In the genomic region with DNA sequence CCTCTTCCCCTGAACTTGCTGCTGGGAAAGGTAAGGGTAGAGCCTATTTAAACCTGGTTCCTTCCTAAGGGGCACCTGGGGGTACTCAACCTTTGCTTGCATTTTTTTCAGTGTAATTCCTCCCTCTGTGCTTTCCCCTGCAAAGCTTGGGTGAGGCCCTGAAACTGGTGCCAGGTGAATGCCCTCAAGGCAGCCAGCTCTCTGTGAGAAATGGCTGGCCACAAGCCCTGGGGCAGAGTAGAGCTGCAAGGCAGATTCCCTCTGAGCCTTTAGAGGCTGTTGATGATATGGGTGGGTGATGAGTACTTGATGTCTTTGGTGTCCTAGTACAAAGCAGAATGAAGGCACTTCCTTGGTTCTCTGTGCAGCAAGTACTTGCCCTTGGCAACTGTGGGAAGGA, we compare ENCODE assay signal across 18 cellular contexts.
DNase-seq lines count a peak whose midpoint lies in the region; TF ChIP-seq lines count a peak whose summit lies in the region.
"Had no signal": no experiment of that assay in that cellular context is flagged by ENCODE, and none has a peak within 500 bp of the region (broad histone marks: within the 10 kb centered on the region; RNA-seq: fewer than 3 reads in every experiment).

No MANE protein-coding gene starts in this region.

- H2BK20ac ChIP-seq in H9 (ENCODE audit: low read depth, low read length, poor library complexity, severe bottlenecking), result no peak overlapping the region

- no peaks in the 10 kb centered on the region for H3K9me2 ChIP-seq in MM.1S (replicated peaks; ENCODE audit: insufficient read depth, low read length)

- H3K79me1 ChIP-seq in H9 (ENCODE audit: insufficient read depth, low read depth, low read length, poor library complexity, severe bottlenecking) (no peaks in the 10 kb centered on the region), trophoblast cell (ENCODE audit: low read length) (no peaks in the 10 kb centered on the region)

- H3F3A ChIP-seq in MM.1S (ENCODE audit: insufficient read depth, low read length), result no peaks in the 10 kb centered on the region

- H3K9me3 Mint-ChIP-seq in H9, result peaks cover 69 to 70% of the 10 kb centered on the region in 2 experiments
- H3K9me3 Mint-ChIP-seq: CD8-positive, alpha-beta T cell had no signal

- H4K20me1 ChIP-seq in H9 (ENCODE audit: control insufficient read depth, insufficient read depth, insufficient read length), result no peaks in the 10 kb centered on the region
- no peaks in the 10 kb centered on the region for H4K20me1 ChIP-seq in MM.1S (ENCODE audit: insufficient read depth, low read length)

- peaks cover 4% of the 10 kb centered on the region; the same call in 1 of the 2 replicates for H3K27me3 Mint-ChIP-seq in H9 (ENCODE audit: low read depth)
- H3K27me3 Mint-ChIP-seq: CD4-positive, CD25-positive, alpha-beta regulatory T cell had no signal

- TF ChIP-seq CTCF in H9 (conservative IDR thresholded peaks at IDR 0.05), result no peak
- no peak for TF ChIP-seq CTCF in MM.1S (IDR thresholded peaks at IDR 0.05; ENCODE audit: low read length)

- H3K36me3 Mint-ChIP-seq in H9 (ENCODE audit: insufficient read depth in 1 of 3, low read depth in 3 of 3), result peaks cover 11 to 22% (median 15%) of the 10 kb centered on the region in 3 experiments; a peak in 6 of 7 replicates
- H3K36me3 Mint-ChIP-seq: CD4-positive, CD25-positive, alpha-beta regulatory T cell; CD8-positive, alpha-beta T cell had no signal

- peaks cover 15 to 21% of the 10 kb centered on the region in 2 experiments for H3K4me1 Mint-ChIP-seq in H9
- H3K4me1 Mint-ChIP-seq: CD4-positive, CD25-positive, alpha-beta regulatory T cell had no signal

- peaks cover 14% of the 10 kb centered on the region for H3K4me1 ChIP-seq in H9 (ENCODE audit: insufficient read depth, low read length)
- no peaks in the 10 kb centered on the region for H3K4me1 ChIP-seq in MM.1S (ENCODE audit: low read length)
- peaks cover 0 to 3% of the 10 kb centered on the region in 2 experiments for H3K4me1 ChIP-seq in trophoblast cell (ENCODE audit: control insufficient read depth in 1 of 2, insufficient read depth in 2 of 2, low read length in 2 of 2)
- H3K4me1 ChIP-seq: Caco-2 had no signal

- H2AK5ac ChIP-seq in H9 (ENCODE audit: insufficient read length, low read length) (no peak overlapping the region), trophoblast cell (ENCODE audit: low read length) (no peak overlapping the region)

- no peak overlapping the region for H2BK15ac ChIP-seq in H9 (ENCODE audit: low read depth, low read length)

- H4K8ac ChIP-seq in H9 (replicated peaks; ENCODE audit: insufficient read length, low read depth, low read length) (no peak overlapping the region), trophoblast cell (ENCODE audit: low read depth, low read length) (no peak overlapping the region)

- H4K12ac ChIP-seq in trophoblast cell (ENCODE audit: low read depth, low read length), result no peak overlapping the region

- peak overlapping the region; percentile 89 for H3K27ac ChIP-seq in H9 (ENCODE audit: insufficient read length, low read depth, low read length)
- no peak overlapping the region; the same call in 1 of the 2 replicates for H3K27ac ChIP-seq in MM.1S (ENCODE audit: low read length)
- no peak overlapping the region for H3K27ac ChIP-seq in trophoblast cell (ENCODE audit: low read depth, low read length)
- H3K27ac ChIP-seq: GM23248 had no signal

- H3K4ac ChIP-seq in H9 (ENCODE audit: low read depth, low read length), result peak overlapping the region; percentile 23; the same call in 1 of the 2 replicates
- H3K4ac ChIP-seq in trophoblast cell (ENCODE audit: low read depth, low read length), result no peak overlapping the region

- no peaks in the 10 kb centered on the region for H3K23me2 ChIP-seq in H9 (ENCODE audit: insufficient read length, low read depth, low read length, poor library complexity, severe bottlenecking)

- no peaks in the 10 kb centered on the region for H3K79me2 ChIP-seq in H9 (ENCODE audit: insufficient read depth, low read length)
- no peaks in the 10 kb centered on the region for H3K79me2 ChIP-seq in MM.1S (ENCODE audit: low read length)
- H3K79me2 ChIP-seq in trophoblast cell (ENCODE audit: control insufficient read depth, insufficient read depth, low read length, poor library complexity), result no peaks in the 10 kb centered on the region

- H3K27me3 ChIP-seq in H9 (ENCODE audit: insufficient read depth, low read length), result no peaks in the 10 kb centered on the region
- no peaks in the 10 kb centered on the region for H3K27me3 ChIP-seq in MM.1S (replicated peaks; ENCODE audit: insufficient read depth, low read length)
- no peaks in the 10 kb centered on the region for H3K27me3 ChIP-seq in trophoblast cell (ENCODE audit: insufficient read depth, low read length)

- H3T11ph ChIP-seq in H9 (ENCODE audit: low read length), result no peak overlapping the region

- H3K27ac Mint-ChIP-seq in H9, result peak overlapping the region in 2 of 3 experiments; percentile 70 to 88; a peak in 4 of 7 replicates
- H3K27ac Mint-ChIP-seq: CD8-positive, alpha-beta T cell had no signal

- no peak overlapping the region for H3K18ac ChIP-seq in H9 (ENCODE audit: insufficient read length, low read depth, low read length)
- no peak overlapping the region for H3K18ac ChIP-seq in trophoblast cell (ENCODE audit: low read length)

- no peaks in the 10 kb centered on the region for H3K9me3 ChIP-seq in H9 (ENCODE audit: control insufficient read depth, low read depth, low read length)
- no peaks in the 10 kb centered on the region for H3K9me3 ChIP-seq in MM.1S (replicated peaks; ENCODE audit: insufficient read depth, low read length)
- H3K9me3 ChIP-seq in iPS-18c (ENCODE audit: control insufficient read depth, insufficient read depth, low read length), result peaks cover 3% of the 10 kb centered on the region
- no peaks in the 10 kb centered on the region for H3K9me3 ChIP-seq in trophoblast cell (ENCODE audit: insufficient read depth, low read depth, low read length)
- H3K9me3 ChIP-seq: Caco-2 had no signal

- H3K4me3 Mint-ChIP-seq in H9, result peak overlapping the region in 1 of 2 experiments; percentile 35; a peak in 1 of 5 replicates
- H3K4me3 Mint-ChIP-seq: CD4-positive, CD25-positive, alpha-beta regulatory T cell; CD8-positive, alpha-beta T cell had no signal

- H2BK120ac ChIP-seq in H9 (ENCODE audit: low read depth, low read length, poor library complexity, severe bottlenecking), result no peak overlapping the region
- H2BK120ac ChIP-seq in trophoblast cell (ENCODE audit: insufficient read depth, low read length, poor library complexity), result no peak overlapping the region

- H2BK12ac ChIP-seq in H9 (ENCODE audit: insufficient read length, low read depth, low read length) (peak overlapping the region; percentile 82), trophoblast cell (ENCODE audit: low read length) (no peak overlapping the region)

- H3K23ac ChIP-seq in H9 (ENCODE audit: insufficient read length, low read depth, low read length), result no peak overlapping the region
- no peak overlapping the region for H3K23ac ChIP-seq in trophoblast cell (ENCODE audit: low read length)

- H3K4me2 ChIP-seq in H9 (ENCODE audit: insufficient read depth, insufficient read length, low read length) (no peak overlapping the region), MM.1S (ENCODE audit: low read depth, low read length) (no peak overlapping the region), trophoblast cell (ENCODE audit: low read length) (no peak overlapping the region)

- no peak overlapping the region for H3K4me3 ChIP-seq in MM.1S (ENCODE audit: low read length)
- peak overlapping the region; percentile 4; the same call in 1 of the 2 replicates for H3K4me3 ChIP-seq in iPS-18c (ENCODE audit: insufficient read depth, low read depth, low read length)
- no peak overlapping the region for H3K4me3 ChIP-seq in trophoblast cell (ENCODE audit: low read depth, low read length)
- H3K4me3 ChIP-seq: GM12878, GM23248 had no signal

- H3K36me3 ChIP-seq in MM.1S (replicated peaks; ENCODE audit: insufficient read depth, low read length) (no peaks in the 10 kb centered on the region), trophoblast cell (ENCODE audit: control insufficient read depth in 1 of 2, insufficient read depth in 2 of 2, low read length in 2 of 2) (peaks cover 2% of the 10 kb centered on the region in 2 experiments)

- H2BK5ac ChIP-seq in H9 (ENCODE audit: insufficient read length, low read length), result no peak overlapping the region
- no peak overlapping the region for H2BK5ac ChIP-seq in trophoblast cell (ENCODE audit: low read depth, low read length, poor library complexity)

- H3K9ac ChIP-seq in H9 (ENCODE audit: extremely low read depth, insufficient read length, low read length) (no peak overlapping the region), MM.1S (ENCODE audit: low read length) (no peak overlapping the region), trophoblast cell (ENCODE audit: low read length) (no peak overlapping the region)
- H3K9ac ChIP-seq: GM23248 had no signal

- no peak overlapping the region for H3K56ac ChIP-seq in H9 (ENCODE audit: insufficient read length, low read depth, low read length)

- no peak overlapping the region for H4K5ac ChIP-seq in H9 (ENCODE audit: insufficient read length, low read depth, low read length)

- DNase-seq in H9 (no peak), MM.1S (peak; percentile 23), trophoblast cell (peak; percentile 61 to 81), DMS 273 (lab: John Stamatoyannopoulos, UW; ENCODE audit: unreplicated experiment) (no peak), CD1c-positive myeloid dendritic cell (ENCODE audit: extremely low spot score) (no peak), NCI-H82 treated with DMSO at 0.1 percent for 48 hours (lab: John Stamatoyannopoulos, UW; ENCODE audit: unreplicated experiment) (no peak)
- DNase-seq: C1 segment of cervical spinal cord; Caco-2; CD4-positive, CD25-positive, alpha-beta regulatory T cell; CD8-positive, alpha-beta T cell; DMS 273 treated with DMSO at 0.1 percent for 48 hours; DMS79; EL; GDM1; GM23248; HCEC 1CT had no signal

- H4K91ac ChIP-seq in H9 (ENCODE audit: insufficient read length, low read depth, low read length) (peak overlapping the region; percentile 97), trophoblast cell (ENCODE audit: low read depth, low read length) (no peak overlapping the region)

- H2AFZ ChIP-seq in H9 (ENCODE audit: low read length) (no peak overlapping the region), MM.1S (ENCODE audit: low read length) (no peak overlapping the region), trophoblast cell (ENCODE audit: insufficient read depth, low read length, poor library complexity) (no peak overlapping the region)
- H2AFZ ChIP-seq: GM23248 had no signal

- no peak overlapping the region for H3K14ac ChIP-seq in H9 (ENCODE audit: insufficient read depth, low read length)
- H3K14ac ChIP-seq in trophoblast cell (ENCODE audit: low read length), result no peak overlapping the region

Comparison
In these comparisons a context has a peak if more than half of its experiments do, and no peak if none do; other contexts are left out.
1. DNase-seq: peak in MM.1S (single experiment) and trophoblast cell (2 of 2); none in H9 (single experiment), DMS 273 (single experiment), CD1c-positive myeloid dendritic cell (single experiment) and NCI-H82 treated with DMSO at 0.1 percent for 48 hours (single experiment).